In the genomic region with DNA sequence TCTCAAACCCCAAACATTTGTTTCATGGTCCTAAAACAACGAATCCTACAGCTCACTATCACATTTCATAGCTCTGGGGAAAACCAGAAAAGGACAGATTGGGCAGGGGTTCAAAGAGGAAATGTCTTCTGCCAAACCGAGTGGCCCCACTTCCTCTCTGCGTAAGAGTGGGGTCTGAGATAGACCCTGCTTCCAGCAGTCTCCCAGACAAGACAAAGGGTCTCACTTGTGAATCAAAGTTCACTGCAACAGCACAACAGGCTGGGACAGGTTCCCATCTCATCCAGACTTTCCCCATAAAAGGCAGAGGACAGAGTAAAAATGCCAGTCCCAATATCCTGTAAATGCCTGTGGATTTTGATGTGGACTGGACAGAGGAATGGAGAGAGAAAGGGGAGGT, we compare ENCODE assay signal across 16 cellular contexts.
"Had no signal": no experiment of that assay in that cellular context is flagged by ENCODE, and none has a peak within 500 bp of the region (broad histone marks: within the 10 kb centered on the region; RNA-seq: fewer than 3 reads in every experiment).

No MANE protein-coding gene starts in this region.

- H3K27me3 ChIP-seq: esophagus squamous epithelium, foreskin keratinocyte, pancreas, thyroid gland, uterus had no signal

- H3K36me3 ChIP-seq: esophagus squamous epithelium, pancreas, thyroid gland, uterus had no signal

- H3K4me3 ChIP-seq: esophagus squamous epithelium, mucosa of descending colon, pancreas, thyroid gland, uterus had no signal

- FAIRE-seq: bronchial epithelial cell, pancreas had no signal

- H3K27ac ChIP-seq: esophagus squamous epithelium, foreskin keratinocyte, pancreas, thyroid gland, uterus had no signal

- H3K9me3 Mint-ChIP-seq: activated naive CD4-positive, alpha-beta T cell treated with anti-CD3 and anti-CD28 coated beads, Interleukin-2, amount 50 U/mL, for 72 hours had no signal

- DNase-seq: activated CD4-positive, alpha-beta T cell treated with anti-CD3 and anti-CD28 coated beads for 48 hours; activated effector memory CD4-positive, alpha-beta T cell treated with Interleukin-2 at 50 U/mL for 16 hours; activated T-cell treated with anti-CD3 and anti-CD28 coated beads, Interleukin-2, amount 50 U/mL, for 1 hour; anterior cingulate cortex; esophagus squamous epithelium; head of caudate nucleus; mucosa of descending colon; pancreas; stimulated activated CD4-positive, alpha-beta T cell treated with anti-CD3 and anti-CD28 coated beads, Interleukin-15, amount 100 ng/mL, for 24 hours; stimulated activated CD4-positive, alpha-beta T cell treated with anti-CD3 and anti-CD28 coated beads, Interleukin-4, amount 100 ng/mL, for 24 hours; T-helper 9 cell; thyroid gland; uterus had no signal

- ATAC-seq: activated naive CD4-positive, alpha-beta T cell treated with anti-CD3 and anti-CD28 coated beads, Interleukin-2, amount 50 U/mL, for 72 hours; foreskin keratinocyte; mucosa of descending colon; pancreas had no signal

- H3K4me1 ChIP-seq: esophagus squamous epithelium, foreskin keratinocyte, pancreas, thyroid gland, uterus had no signal

- H3K9me3 ChIP-seq: esophagus squamous epithelium, mucosa of descending colon, pancreas, thyroid gland, uterus had no signal

- H3K36me3 Mint-ChIP-seq: activated naive CD4-positive, alpha-beta T cell treated with anti-CD3 and anti-CD28 coated beads, Interleukin-2, amount 50 U/mL, for 72 hours had no signal
